In the genomic region with DNA sequence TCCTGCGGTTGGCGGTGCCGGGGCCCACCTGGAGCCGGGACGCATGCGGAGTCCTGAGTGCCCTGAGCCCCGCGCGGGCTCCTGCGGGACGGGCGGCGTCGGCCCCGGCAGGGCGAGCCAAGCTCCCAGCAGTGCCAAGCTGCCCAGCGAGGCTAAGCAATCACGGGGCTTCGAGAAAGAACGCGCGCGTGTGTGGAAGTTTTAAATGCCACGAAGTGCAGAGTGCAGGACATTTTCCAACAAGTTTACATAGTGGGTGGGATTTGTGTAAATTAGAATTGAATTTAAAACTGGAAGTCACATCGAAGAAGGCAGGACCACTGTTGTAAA, we compare ENCODE assay signal across 8 cellular contexts. TPM values are rescaled to one million over a fixed set of nuclear protein-coding genes. Genes with fewer than 3 reads are reported as not detected.
DNase-seq lines count a peak whose midpoint lies in the region; ATAC-seq and TF ChIP-seq lines count a peak whose summit lies in the region.

No MANE protein-coding gene starts in this region.

- peaks cover 59% of the 10 kb centered on the region for H3K27me3 Mint-ChIP-seq in WTC11 (ENCODE audit: low read depth)

- ATAC-seq in WTC11: no peak
- peak in 2 of 4 donors; percentile 40 to 42 for ATAC-seq in heart left ventricle
- ATAC-seq in psoas muscle: peak in 2 of 4 donors; percentile 34 to 36
- ATAC-seq in HG02642 (IDR thresholded peaks at IDR 0.05; ENCODE audit: poor library complexity, unreplicated experiment): no peak

- WGBS in heart left ventricle, 4 donors: 6 to 13% (median 7%) methylated on average over 19 to 25 of the region's 25 CpGs
- 3 to 4% (median 3%) methylated on average over 25 of the region's 25 CpGs for WGBS in psoas muscle, 3 donors

- H3K27me3 ChIP-seq in heart left ventricle (peaks cover 0 to 20% (median 2%) of the 10 kb centered on the region in 9 donors), psoas muscle (ENCODE audit: insufficient read depth in 3 of 3, low read length in 2 of 3) (peaks cover 0 to 15% (median 3%) of the 10 kb centered on the region in 3 donors)

- no peak for TF ChIP-seq POLR2A in heart left ventricle (IDR thresholded peaks at IDR 0.05)

- H3K36me3 ChIP-seq in heart left ventricle: no peaks in the 10 kb centered on the region
- H3K36me3 ChIP-seq in psoas muscle (ENCODE audit: insufficient read depth in 1 of 2, low read depth in 1 of 2): no peaks in the 10 kb centered on the region

- peaks cover 0 to 2% (median 0%) of the 10 kb centered on the region in 12 donors for H3K9me3 ChIP-seq in heart left ventricle
- no peaks in the 10 kb centered on the region for H3K9me3 ChIP-seq in psoas muscle

- peaks cover 15% of the 10 kb centered on the region for H3K4me1 Mint-ChIP-seq in WTC11

- CTCF ChIA-PET in WTC11 (lab: Charles Lee): interaction anchor here (1.5 kb wide), 1 partner anchor 41 kb away, joined by 4 read pairs; no protein-coding TSS in a partner anchor

- H3K27ac ChIP-seq in heart left ventricle: peak overlapping the region in 6 of 12 donors; percentile 31 to 75 (median 56)
- H3K27ac ChIP-seq in psoas muscle: no peak overlapping the region

- H3K4me3 Mint-ChIP-seq in WTC11: peak overlapping the region; percentile 54

- intact Hi-C loops in heart left ventricle (cut with DNase I) (loop anchor here in 1 of 10 donors (10.0 kb wide), 1 partner anchor 69 kb away; no protein-coding TSS in a partner anchor), psoas muscle (cut with DNase I) (no loop called here)

- no peaks in the 10 kb centered on the region for H3K36me3 Mint-ChIP-seq in WTC11

- no peak for TF ChIP-seq CTCF in GM12864 (IDR thresholded peaks at IDR 0.05; ENCODE audit: low read depth, low read length, missing control alignments)
- no peak for TF ChIP-seq CTCF in WTC11 (IDR thresholded peaks at IDR 0.05)
- no peak for TF ChIP-seq CTCF in heart left ventricle (IDR thresholded peaks at IDR 0.05)
- TF ChIP-seq CTCF in psoas muscle (IDR thresholded peaks at IDR 0.05): no peak

- H3K9me3 Mint-ChIP-seq in WTC11: no peaks in the 10 kb centered on the region; the same call in 1 of the 2 replicates

- no peak overlapping the region for H3K27ac Mint-ChIP-seq in WTC11

- H3K4me1 ChIP-seq in heart left ventricle (peaks cover 0 to 26% (median 7%) of the 10 kb centered on the region in 12 donors), psoas muscle (no peaks in the 10 kb centered on the region)

- H3K4me3 ChIP-seq in GM12864 (ENCODE audit: low read depth, low read length) (peak overlapping the region; percentile 39), heart left ventricle (peak overlapping the region; percentile 47 to 80 (median 73)), psoas muscle (peak overlapping the region; percentile 70)

- DNase-seq in GM12864 (ENCODE audit: low read depth) (no peak), WTC11 (ENCODE audit: low spot score) (no peak), heart left ventricle (no peak), psoas muscle (peak in 1 of 2 donors; percentile 18), SIG-M5 treated with dmso at 0.1 percent for 504 hours (lab: John Stamatoyannopoulos, UW; ENCODE audit: unreplicated experiment) (no peak), NCI-H2029 (lab: John Stamatoyannopoulos, UW) (no peak), occipital lobe (lab: John Stamatoyannopoulos, UW) (no peak)

- POLR2A ChIA-PET in WTC11 (lab: Charles Lee): no interaction called here

TF ChIP-seq in WTC11, 78 proteins besides CTCF, POLR2A, EP300 and RAD21:
- TF ChIP-seq JUN (CRISPR knock-in tag; IDR thresholded peaks at IDR 0.05) (0 out of 2 replicates have a peak, but pooled peaks have one; percentile 0), AFF4 (CRISPR knock-in tag; IDR thresholded peaks at IDR 0.05; ENCODE audit: borderline replicate concordance) (no peak; the same call in 1 of the 2 replicates), HMGXB4 (CRISPR knock-in tag; IDR thresholded peaks at IDR 0.05) (peak; percentile 9; the same call in 1 of the 2 replicates)
TF ChIP-seq in WTC11: peak in this region for 2.

RNA-seq across cellular contexts. Expression of gene CPM, which starts 0.6 kb away (rescaled TPM):
- total RNA-seq in WTC11 (2021): 0.55 to 0.96 TPM (median 0.66 TPM) in 3 replicates
- 10 to 100 TPM in 3 of 9 donors, 1 to 10 TPM in 6; 2.0 to 25.4 (median 8.8) TPM for total RNA-seq in heart left ventricle
- polyA plus RNA-seq in heart left ventricle: 10 to 100 TPM in 1 of 2 donors, 1 to 10 TPM in 1; 3.4 to 10.7 TPM
- total RNA-seq in psoas muscle: 10 to 100 TPM in 1 of 4 donors, 1 to 10 TPM in 3; 3.4 to 13.3 (median 6.2) TPM
- polyA plus RNA-seq in psoas muscle: 1 to 10 TPM; 2.2 to 5.8 (median 3.0) TPM
- 1.7 TPM for total RNA-seq in occipital lobe
